In genomic region chr13:105565328-105565727, GRCh38 we compare ENCODE assay signal across 20 cellular contexts.
"Had no signal": no experiment of that assay in that cellular context is flagged by ENCODE, and none has a peak within 500 bp of the region (broad histone marks: within the 10 kb centered on the region; RNA-seq: fewer than 3 reads in every experiment).

No MANE protein-coding gene starts in this region.

- H3K36me3 ChIP-seq: MG63, SJCRH30 had no signal

- ATAC-seq: T-cell had no signal

- H3K36me3 Mint-ChIP-seq: T-cell had no signal

- DNase-seq: KBM-7, MG63, NCI-H1092, NCI-H1105 treated with DMSO at 0.1 percent for 48 hours, NCI-H1417 treated with DMSO at 0.1 percent for 48 hours, NCI-H146, NCI-H1694 treated with DMSO at 0.1 percent for 48 hours, NCI-H1930, NCI-H2081, NCI-H2107, NCI-H2227 treated with DMSO at 0.1 percent for 48 hours, NCI-H524, NCI-H526 treated with DMSO at 0.1 percent for 48 hours, NCI-H774, RPMI8226, SHP77, SJCRH30, SW 1271, T-cell had no signal

- H3K27ac Mint-ChIP-seq: T-cell had no signal

- H3K9me3 Mint-ChIP-seq: T-cell had no signal

- H3K27me3 ChIP-seq: MG63, SJCRH30 had no signal

- H3K27me3 Mint-ChIP-seq: T-cell had no signal

- H3K4me3 ChIP-seq: MG63, SJCRH30 had no signal

- H3K4me1 Mint-ChIP-seq: T-cell had no signal

- H3K9me3 ChIP-seq: MG63, SJCRH30 had no signal

- H3K4me3 Mint-ChIP-seq: T-cell had no signal

- H3K4me1 ChIP-seq: SJCRH30 had no signal

- H3K27ac ChIP-seq: HL-60, SJCRH30 had no signal
